Comparison of ENCODE assay signal across 14 cellular contexts in genomic region chr1:181396171-181396670, GRCh38.
A peak's percentile ranks its signal among the peaks of the same experiment; 100 is the strongest.
DNase-seq lines count a peak whose midpoint lies in the region; ATAC-seq, FAIRE-seq and TF ChIP-seq lines count a peak whose summit lies in the region.
"Had no signal": no experiment of that assay in that cellular context is flagged by ENCODE, and none has a peak within 500 bp of the region (broad histone marks: within the 10 kb centered on the region; RNA-seq: fewer than 3 reads in every experiment).

No MANE protein-coding gene starts in this region.

- DNase-seq in GM12891 (ENCODE audit: insufficient read length, low spot score) = no peak
- DNase-seq in activated CD4-positive, alpha-beta T cell treated with anti-CD3 and anti-CD28 coated beads, Interleukin-2, amount 50 U/mL, for 1 hour = peak; percentile 35
- peak; percentile 66 to 76 for DNase-seq in activated naive CD4-positive, alpha-beta T cell treated with anti-CD3 and anti-CD28 coated beads, Interleukin-2, amount 50 U/mL, for 72 hours (ENCODE audit: low spot score in 2 of 2)
- peak; percentile 18 to 24 for DNase-seq in stimulated activated CD4-positive, alpha-beta T cell treated with anti-CD3 and anti-CD28 coated beads, Interleukin-4, amount 100 ng/mL, for 48 hours (ENCODE audit: low read depth in 2 of 2)
- DNase-seq in RCC 7860 (ENCODE audit: low spot score) = no peak
- DNase-seq in occipital lobe (lab: John Stamatoyannopoulos, UW) = no peak
- DNase-seq: caudate nucleus, naive B cell, NCI-H1105 treated with DMSO at 0.1 percent for 48 hours, NCI-H526, SHP77 had no signal

- H3K9me3 Mint-ChIP-seq in activated naive CD4-positive, alpha-beta T cell treated with anti-CD3 and anti-CD28 coated beads, Interleukin-2, amount 50 U/mL, for 72 hours = no peaks in the 10 kb centered on the region

- TF ChIP-seq POLR2A in GM12891 (IDR thresholded peaks at IDR 0.05; ENCODE audit: low read depth, low read length) = no peak

- FAIRE-seq in GM12891 (lab: Jason Lieb, UNC) (peak; percentile 74), RCC 7860 (lab: Jason Lieb, UNC) (no peak)
- FAIRE-seq: islet of Langerhans had no signal

- peak; percentile 77 to 84 for ATAC-seq in activated naive CD4-positive, alpha-beta T cell treated with anti-CD3 and anti-CD28 coated beads, Interleukin-2, amount 50 U/mL, for 72 hours
- no peak for ATAC-seq in HG03469 (IDR thresholded peaks at IDR 0.05; ENCODE audit: unreplicated experiment)
- no peak for ATAC-seq in GM19395 (IDR thresholded peaks at IDR 0.05; ENCODE audit: unreplicated experiment)

- no peak overlapping the region for H3K27ac Mint-ChIP-seq in activated naive CD4-positive, alpha-beta T cell treated with anti-CD3 and anti-CD28 coated beads, Interleukin-2, amount 50 U/mL, for 72 hours
- H3K27ac Mint-ChIP-seq: naive B cell had no signal

- no peaks in the 10 kb centered on the region for H3K36me3 Mint-ChIP-seq in activated naive CD4-positive, alpha-beta T cell treated with anti-CD3 and anti-CD28 coated beads, Interleukin-2, amount 50 U/mL, for 72 hours
- H3K36me3 Mint-ChIP-seq: naive B cell had no signal

TF ChIP-seq in GM12891, 5 proteins besides CTCF, POLR2A, EP300 and RAD21:
- TF ChIP-seq TAF1 (IDR thresholded peaks at IDR 0.05; ENCODE audit: low read depth, low read length) (no peak), POU2F2 (IDR thresholded peaks at IDR 0.05; ENCODE audit: low read depth, low read length) (no peak), PAX5 (IDR thresholded peaks at IDR 0.05; ENCODE audit: insufficient read depth, low read length, severe bottlenecking) (no peak), SPI1 (IDR thresholded peaks at IDR 0.05; ENCODE audit: low read depth, low read length) (peak; percentile 21; the same call in 1 of the 2 replicates), POLR2AphosphoS5 (IDR thresholded peaks at IDR 0.05; ENCODE audit: low read depth, low read length) (no peak)

Comparison
In these comparisons a context has a peak if more than half of its experiments do, and no peak if none do; other contexts are left out.
1. DNase-seq: peak in activated CD4-positive, alpha-beta T cell treated with anti-CD3 and anti-CD28 coated beads, Interleukin-2, amount 50 U/mL, for 1 hour (single experiment), activated naive CD4-positive, alpha-beta T cell treated with anti-CD3 and anti-CD28 coated beads, Interleukin-2, amount 50 U/mL, for 72 hours (2 of 2) and stimulated activated CD4-positive, alpha-beta T cell treated with anti-CD3 and anti-CD28 coated beads, Interleukin-4, amount 100 ng/mL, for 48 hours (2 of 2); none in GM12891 (single experiment), RCC 7860 (single experiment) and occipital lobe (single experiment).
2. ATAC-seq: peak in activated naive CD4-positive, alpha-beta T cell treated with anti-CD3 and anti-CD28 coated beads, Interleukin-2, amount 50 U/mL, for 72 hours (2 of 2); none in HG03469 (single experiment) and GM19395 (single experiment).